ENCODE assay signal across 10 cellular contexts in the genomic region with DNA sequence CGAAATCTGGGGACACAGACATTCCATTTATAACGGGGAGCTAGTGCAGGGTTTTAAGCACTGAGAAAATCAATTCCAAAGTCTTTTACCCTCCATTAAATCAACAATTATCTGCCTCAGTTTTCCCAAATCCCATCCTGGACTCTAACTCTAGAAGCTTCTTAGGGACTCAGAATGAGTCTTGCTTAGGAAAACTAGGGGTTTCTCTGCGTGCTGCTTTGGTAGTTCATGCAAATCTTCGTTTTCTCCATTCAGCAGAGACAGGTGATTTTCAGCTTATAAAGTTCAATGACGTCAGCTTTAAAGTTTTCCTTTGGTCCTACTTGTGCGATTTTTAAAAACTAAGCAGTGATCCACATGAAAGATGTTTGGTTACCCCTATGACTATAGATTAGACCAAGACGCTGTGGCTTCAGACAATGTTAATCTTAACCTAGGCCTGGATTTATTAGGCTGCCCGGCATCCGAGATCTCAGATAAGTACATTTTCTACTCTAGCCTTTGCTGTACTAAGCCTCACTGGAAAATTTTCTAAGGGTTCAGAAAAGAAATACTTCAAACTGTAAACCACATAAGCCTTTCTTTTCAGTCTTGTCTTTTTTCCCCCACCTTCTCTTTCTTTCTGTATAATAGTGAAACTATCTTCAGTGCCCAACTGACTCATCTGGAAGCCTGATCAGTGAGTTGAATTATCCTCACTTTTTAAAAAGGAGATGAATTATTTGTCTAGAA.
DNase-seq lines count a peak whose midpoint lies in the region; ATAC-seq lines count a peak whose summit lies in the region.
"Had no signal": no experiment of that assay in that cellular context is flagged by ENCODE, and none has a peak within 500 bp of the region (broad histone marks: within the 10 kb centered on the region; RNA-seq: fewer than 3 reads in every experiment).

No MANE protein-coding gene starts in this region.

- no peaks in the 10 kb centered on the region for H3K27me3 Mint-ChIP-seq in central memory CD8-positive, alpha-beta T cell

- no peak overlapping the region for H3K4me3 Mint-ChIP-seq in central memory CD8-positive, alpha-beta T cell

- no peaks in the 10 kb centered on the region for H3K79me2 ChIP-seq in mesendoderm (ENCODE audit: control insufficient read depth, insufficient read depth, low read length)

- WGBS in mesendoderm (ENCODE audit: extremely low coverage, insufficient coverage, low lambda C conversion rate): no CpG with 5 or more reads among the region's 9 CpGs

- no peak overlapping the region for H3K27ac ChIP-seq in mesendoderm (ENCODE audit: low read depth, low read length)

- no peak overlapping the region for H3K4ac ChIP-seq in mesendoderm (ENCODE audit: low read depth, low read length)

- H2AK5ac ChIP-seq in mesendoderm (ENCODE audit: low read length): no peak overlapping the region

- no peaks in the 10 kb centered on the region for H3K79me1 ChIP-seq in mesendoderm (ENCODE audit: low read length)

- no peak overlapping the region for H4K8ac ChIP-seq in mesendoderm (ENCODE audit: low read depth, low read length)

- no peak overlapping the region for H2BK5ac ChIP-seq in mesendoderm (ENCODE audit: low read length)

- no peak overlapping the region for H3K18ac ChIP-seq in mesendoderm (ENCODE audit: low read length)

- H3K36me3 ChIP-seq in mesendoderm (ENCODE audit: control insufficient read depth, insufficient read depth, low read length): no peaks in the 10 kb centered on the region

- H3K4me3 ChIP-seq in mesendoderm (ENCODE audit: low read length): no peak overlapping the region

- H3K56ac ChIP-seq in mesendoderm (ENCODE audit: low read length): no peak overlapping the region

- no peaks in the 10 kb centered on the region for H3K4me1 ChIP-seq in mesendoderm (ENCODE audit: control insufficient read depth, low read depth, low read length)

- no peak overlapping the region for H2BK120ac ChIP-seq in mesendoderm (ENCODE audit: low read depth, low read length)

- H3K9me3 Mint-ChIP-seq in central memory CD8-positive, alpha-beta T cell: no peaks in the 10 kb centered on the region

- no peak overlapping the region for H3K23ac ChIP-seq in mesendoderm (ENCODE audit: low read length)

- H3K4me1 Mint-ChIP-seq in central memory CD8-positive, alpha-beta T cell: peaks cover 26% of the 10 kb centered on the region

- no peak overlapping the region for H4K5ac ChIP-seq in mesendoderm (ENCODE audit: low read length)

- H3K27ac Mint-ChIP-seq in central memory CD8-positive, alpha-beta T cell (ENCODE audit: low read depth): peak overlapping the region; percentile 44

- H3K4me2 ChIP-seq in mesendoderm (ENCODE audit: low read length): no peak overlapping the region

- no peak overlapping the region for H2BK15ac ChIP-seq in mesendoderm (replicated peaks; ENCODE audit: low read depth)

- H3K36me3 Mint-ChIP-seq in central memory CD8-positive, alpha-beta T cell (ENCODE audit: insufficient read depth): no peaks in the 10 kb centered on the region

- DNase-seq in central memory CD8-positive, alpha-beta T cell (ENCODE audit: low spot score in 2 of 2): no peak
- DNase-seq in mesendoderm (no peak), COLO829 (ENCODE audit: low spot score) (no peak), SW 1271 (lab: John Stamatoyannopoulos, UW) (no peak)
- DNase-seq: activated CD4-positive, CD25-positive, alpha-beta regulatory T cell treated with anti-CD3 and anti-CD28 coated beads, Interleukin-2, amount 50 U/mL, for 72 hours; NCI-H1417; RPMI8226 had no signal

- no peak overlapping the region for H3K9ac ChIP-seq in mesendoderm (ENCODE audit: low read length)

- no peaks in the 10 kb centered on the region for H3K27me3 ChIP-seq in mesendoderm (ENCODE audit: insufficient read depth, low read length, poor library complexity)

- ATAC-seq in GM18858 (IDR thresholded peaks at IDR 0.05; ENCODE audit: unreplicated experiment) (peak; percentile 79), GM21390 (IDR thresholded peaks at IDR 0.05; ENCODE audit: unreplicated experiment) (peak; percentile 67), HG03103 (IDR thresholded peaks at IDR 0.05; ENCODE audit: low read depth, unreplicated experiment) (peak; percentile 52)
- ATAC-seq in central memory CD8-positive, alpha-beta T cell (replicated peaks; ENCODE audit: extremely low read depth, poor library complexity, severe bottlenecking): no peak
